Comparison of ENCODE assay signal across 15 cellular contexts in the genomic region with DNA sequence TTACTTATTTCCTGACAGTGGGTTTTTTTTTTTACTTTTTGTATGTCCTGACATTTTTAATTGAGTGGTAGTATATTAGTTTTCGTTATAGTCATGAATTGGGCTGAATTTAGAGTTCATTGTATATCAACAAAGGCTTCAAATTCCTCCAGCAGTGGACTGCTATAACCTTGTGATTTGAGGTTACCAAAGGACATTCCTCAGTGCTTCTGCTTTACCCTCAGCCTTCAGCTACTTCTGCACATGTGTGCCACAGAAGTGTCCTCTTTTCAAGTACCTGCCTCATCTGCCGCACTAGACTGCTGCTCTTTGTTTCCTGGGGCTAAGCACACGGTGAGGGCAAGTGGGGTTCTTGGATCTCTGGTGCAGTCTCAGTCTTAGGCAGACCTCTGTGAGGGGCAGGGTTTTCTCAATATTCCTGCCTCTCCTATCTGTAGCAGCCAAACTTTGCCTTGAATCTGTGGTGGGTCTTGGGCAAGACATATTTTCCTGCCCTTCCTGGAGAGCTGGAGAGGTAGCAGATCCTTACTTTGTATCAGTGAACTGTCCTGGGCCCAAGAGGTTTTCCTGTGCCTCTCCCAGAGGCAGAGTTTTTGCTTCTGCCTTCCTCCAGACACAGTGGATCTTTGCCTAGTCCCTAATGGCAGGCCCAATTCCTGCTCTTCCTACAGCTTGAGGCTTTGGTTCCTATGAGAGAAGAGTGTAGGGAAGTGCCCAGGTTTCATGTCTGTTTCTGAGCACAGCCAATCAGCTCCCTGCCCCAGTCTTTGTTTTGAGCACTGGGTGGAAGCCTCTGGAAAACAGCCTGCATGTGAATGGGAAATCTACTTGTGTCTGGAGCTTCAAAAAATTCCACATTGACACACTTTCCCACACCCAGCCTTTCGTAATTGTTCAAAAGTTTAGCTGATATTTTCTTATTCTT. TPM values are rescaled to one million over a fixed set of nuclear protein-coding genes. Genes with fewer than 3 reads are reported as not detected.
DNase-seq lines count a peak whose midpoint lies in the region; ATAC-seq, FAIRE-seq and TF ChIP-seq lines count a peak whose summit lies in the region.
"Had no signal": no experiment of that assay in that cellular context is flagged by ENCODE, and none has a peak within 500 bp of the region (broad histone marks: within the 10 kb centered on the region; RNA-seq: fewer than 3 reads in every experiment).

No MANE protein-coding gene starts in this region.

- H3K4me1 ChIP-seq in GM12878 (ENCODE audit: control insufficient read depth, insufficient read depth, low read length) = no peaks in the 10 kb centered on the region
- H3K4me1 ChIP-seq in psoas muscle = peaks cover 40% of the 10 kb centered on the region

- H3K4me3 Mint-ChIP-seq in activated CD4-positive, alpha-beta T cell treated with anti-CD3 and anti-CD28 coated beads, Interleukin-2, amount 10 ng/mL, durations not matched to agents 7 days and 5 days = no peak overlapping the region

- H3K9me3 ChIP-seq in GM12878 (replicated peaks; ENCODE audit: control insufficient read depth, insufficient read depth, low read length) (no peaks in the 10 kb centered on the region), psoas muscle (no peaks in the 10 kb centered on the region)
- H3K9me3 ChIP-seq: BLaER1 treated with 17β-estradiol and CSF1 and Interleukin-3, amounts not matched to agents 10 nM and 100 nM had no signal

- POLR2A ChIA-PET in GM12878 (lab: Charles Lee) = interaction anchor here (1.1 kb wide), 1 partner anchor 8 kb away, joined by 3 read pairs; no protein-coding TSS in a partner anchor
- POLR2A ChIA-PET in activated CD4-positive, alpha-beta T cell treated with anti-CD3 and anti-CD28 coated beads, Interleukin-2, amount 10 ng/mL, durations not matched to agents 7 days and 5 days (lab: Charles Lee) = no interaction called here

- 82% methylated on average over 4 of the region's 4 CpGs for WGBS in GM12878 (ENCODE audit: insufficient coverage, insufficient replicate concordance, low lambda C conversion rate, missing lambda C conversion rate)
- WGBS in psoas muscle, 3 donors = 66 to 73% (median 71%) methylated on average over 4 of the region's 4 CpGs

- H3K4me2 ChIP-seq in GM12878 (ENCODE audit: control insufficient read depth, insufficient read depth) = no peak overlapping the region
- H3K4me2 ChIP-seq: PC-9 had no signal

- CTCF ChIA-PET in GM12878 (lab: Yijun Ruan, JAX) = interaction anchor here (0.5 to 1.9 kb wide), 3 partner anchors 19 to 52 kb away, joined by 3 to 6 read pairs (median 4); no protein-coding TSS in a partner anchor
- CTCF ChIA-PET in activated CD4-positive, alpha-beta T cell treated with anti-CD3 and anti-CD28 coated beads, Interleukin-2, amount 10 ng/mL, durations not matched to agents 7 days and 5 days (lab: Charles Lee) = interaction anchor here (1.5 kb wide), 1 partner anchor 15 kb away, joined by 4 read pairs; no protein-coding TSS in a partner anchor

- H3K79me2 ChIP-seq in GM12878 (ENCODE audit: control insufficient read depth, insufficient read depth, low read length) = no peaks in the 10 kb centered on the region

- in situ Hi-C loops in GM12878 (cut with MboI) = no loop called here

- no peaks in the 10 kb centered on the region for H3K36me3 Mint-ChIP-seq in activated CD4-positive, alpha-beta T cell treated with anti-CD3 and anti-CD28 coated beads, Interleukin-2, amount 10 ng/mL, durations not matched to agents 7 days and 5 days (ENCODE audit: low read depth)

- H3K4me1 Mint-ChIP-seq in activated CD4-positive, alpha-beta T cell treated with anti-CD3 and anti-CD28 coated beads, Interleukin-2, amount 10 ng/mL, durations not matched to agents 7 days and 5 days = no peaks in the 10 kb centered on the region

- H3K27ac ChIP-seq in GM12878 (ENCODE audit: control insufficient read depth, insufficient read depth) (no peak overlapping the region), psoas muscle (peak overlapping the region; percentile 57)
- H3K27ac ChIP-seq: PC-9 had no signal

- no peaks in the 10 kb centered on the region for H3K27me3 ChIP-seq in GM12878 (replicated peaks in 1 of 2; ENCODE audit: control insufficient read depth in 2 of 2, insufficient read depth in 2 of 2, low read length in 1 of 2)
- H3K27me3 ChIP-seq in psoas muscle (ENCODE audit: insufficient read depth in 3 of 3, low read length in 2 of 3) = no peaks in the 10 kb centered on the region
- H3K27me3 ChIP-seq: BLaER1 treated with 17β-estradiol and CSF1 and Interleukin-3, amounts not matched to agents 10 nM and 100 nM had no signal

- RAD21 ChIA-PET in GM12878 (lab: Charles Lee; ENCODE audit: unreplicated experiment) = no interaction called here

- H3K36me3 ChIP-seq in GM12878 (ENCODE audit: control insufficient read depth in 2 of 2, insufficient read depth in 2 of 2, low read length in 1 of 2) (no peaks in the 10 kb centered on the region; a peak in 1 of 4 replicates), psoas muscle (ENCODE audit: insufficient read depth in 1 of 2, low read depth in 1 of 2) (peaks cover 0 to 3% of the 10 kb centered on the region in 2 donors)

- SMC1A ChIA-PET in GM12878 (lab: Charles Lee; ENCODE audit: uncharacterized antibody, unreplicated experiment) = no interaction called here

- intact Hi-C loops in GM12878 (cut with micrococcal nuclease; ENCODE audit: unreplicated experiment) = no loop called here
- intact Hi-C loops in left ventricle myocardium superior (cut with micrococcal nuclease) = no loop called here
- intact Hi-C loops in psoas muscle (cut with DNase I) = loop anchor here in 1 of 2 donors (5.0 kb wide), 1 partner anchor 37 kb away; a partner anchor contains a TSS

- TF ChIP-seq RAD21 in GM12878 (IDR thresholded peaks at IDR 0.05; ENCODE audit: insufficient read depth, low read depth, low read length) = no peak

- TF ChIP-seq POLR2A in GM12878 (IDR thresholded peaks at IDR 0.05; ENCODE audit: low read depth, low read length) = no peak

- no peak overlapping the region for H3K9ac ChIP-seq in GM12878 (ENCODE audit: control insufficient read depth, insufficient read depth, low read length)
- H3K9ac ChIP-seq: BLaER1 treated with 17β-estradiol and CSF1 and Interleukin-3, amounts not matched to agents 10 nM and 100 nM had no signal

- DNase-seq in NCI-H524 (lab: John Stamatoyannopoulos, UW) (peak; percentile 23 to 49), NCI-H524 treated with DMSO at 0.1 percent for 48 hours (lab: John Stamatoyannopoulos, UW) (no peak), GM12878 (ENCODE audit: low read depth, low spot score) (no peak), left ventricle myocardium superior (no peak), psoas muscle (no peak)
- no peak for DNase-seq in activated CD4-positive, alpha-beta T cell treated with anti-CD3 and anti-CD28 coated beads, Interleukin-2, amount 10 ng/mL, durations not matched to agents 7 days and 5 days
- DNase-seq in activated naive CD4-positive, alpha-beta T cell treated with Interleukin-2 at 50 U/mL for 16 hours = no peak
- DNase-seq: DMS 273 treated with DMSO at 0.1 percent for 48 hours, H7, NCI-H146, NCI-H2081 treated with DMSO at 0.1 percent for 48 hours, NCI-H748 treated with DMSO at 0.1 percent for 48 hours, PC-9 had no signal

- FAIRE-seq in GM12878 (lab: Jason Lieb, UNC) = peak; percentile 38

- H3K4me3 ChIP-seq in GM12878 = no peak overlapping the region
- no peak overlapping the region for H3K4me3 ChIP-seq in psoas muscle
- H3K4me3 ChIP-seq: BLaER1 treated with 17β-estradiol and CSF1 and Interleukin-3, amounts not matched to agents 10 nM and 100 nM; PC-9 had no signal

- no peaks in the 10 kb centered on the region for H4K20me1 ChIP-seq in GM12878 (ENCODE audit: control insufficient read depth, insufficient read depth)

- no peak for ATAC-seq in GM12878
- peak; percentile 45 for ATAC-seq in left ventricle myocardium superior
- ATAC-seq in psoas muscle = no peak
- no peak for ATAC-seq in HG02588 (IDR thresholded peaks at IDR 0.05; ENCODE audit: unreplicated experiment)

- no peak for TF ChIP-seq EP300 in GM12878 (IDR thresholded peaks at IDR 0.05; ENCODE audit: borderline replicate concordance in 1 of 2, control insufficient read depth in 1 of 2, low read depth in 2 of 2, low read length in 2 of 2)

- no peak for TF ChIP-seq CTCF in GM12878 (IDR thresholded peaks at IDR 0.05 in 2 of 3, conservative IDR thresholded peaks at IDR 0.05 in 1 of 3; ENCODE audit: control insufficient read depth in 2 of 3, extremely low read depth in 1 of 3, insufficient read depth in 1 of 3, low read depth in 3 of 3, low read length in 3 of 3)
- no peak for TF ChIP-seq CTCF in psoas muscle (IDR thresholded peaks at IDR 0.05)

- H2AFZ ChIP-seq in GM12878 (ENCODE audit: control insufficient read depth, low read depth, low read length) = no peak overlapping the region
- H2AFZ ChIP-seq: PC-9 had no signal

- no peaks in the 10 kb centered on the region for H3K27me3 Mint-ChIP-seq in activated CD4-positive, alpha-beta T cell treated with anti-CD3 and anti-CD28 coated beads, Interleukin-2, amount 10 ng/mL, durations not matched to agents 7 days and 5 days

- no peaks in the 10 kb centered on the region for H3K9me3 Mint-ChIP-seq in activated CD4-positive, alpha-beta T cell treated with anti-CD3 and anti-CD28 coated beads, Interleukin-2, amount 10 ng/mL, durations not matched to agents 7 days and 5 days

- H3K27ac Mint-ChIP-seq in activated CD4-positive, alpha-beta T cell treated with anti-CD3 and anti-CD28 coated beads, Interleukin-2, amount 10 ng/mL, durations not matched to agents 7 days and 5 days = no peak overlapping the region

- BruUV-seq in GM12878 (replicated peaks; lab: Mats Ljungman, UMichigan) = no TSS peak

RNA-seq across cellular contexts. Expression of a gene that starts 39.0 kb away (rescaled TPM):
- total RNA-seq in GM12878 (2013; cell fraction: nucleolus; rRNA removed) = 2.0 and 2.9 TPM in 2 replicates
- total RNA-seq in GM12878 (2014; rRNA removed) (1.7 and 1.9 TPM in 2 replicates), GM12878 (2014; rRNA removed; fragmentation: Illumina TruSeq; extraction: Trizol) (1.1 and 1.5 TPM in 2 replicates), GM12878 (2021) (1.7 and 1.8 TPM in 2 replicates), left ventricle myocardium superior (23.3 TPM), psoas muscle (10 to 100 TPM; 46.6 to 94.4 (median 58.4) TPM)
- 0.67 TPM for polyA plus RNA-seq in GM12878 (2011; ENCODE audit: low read depth)
- polyA plus RNA-seq in GM12878 (2011; rRNA removed) (5.4 and 5.8 TPM in 2 replicates), GM12878 (2014; fragmentation: Illumina TruSeq; extraction: Trizol) (1.2 and 1.8 TPM in 2 replicates), GM12878 (2014; fragmentation: Nextera tagmentation; extraction: Ambion mirVana) (under 1 TPM; 0.48 to 0.58 TPM), GM12878 (2014; rRNA removed) (1.5 and 2.5 TPM in 2 replicates), GM12878 (2016; fragmentation: Nextera tagmentation; extraction: Ambion mirVana) (1 to 10 TPM; 3.0 to 3.2 TPM), psoas muscle (10 to 100 TPM; 14.5 to 42.6 (median 21.1) TPM)
- 3.4 and 4.1 TPM in 2 replicates for polyA plus RNA-seq in GM12878 (2011; cell fraction: cytosol; rRNA removed)
- polyA plus RNA-seq in GM12878 (2011; cell fraction: nucleus; rRNA removed) = 19.7 and 21.9 TPM in 2 replicates
- polyA plus RNA-seq in GM12878 (2012) = 0.93 and 0.96 TPM in 2 replicates
- polyA minus RNA-seq in GM12878 (2011; rRNA and poly(A)+ RNA removed) = 5.4 and 5.6 TPM in 2 replicates
- polyA minus RNA-seq in GM12878 (2011; cell fraction: cytosol; rRNA and poly(A)+ RNA removed) = 1.7 and 2.2 TPM in 2 replicates
- polyA minus RNA-seq in GM12878 (2011; cell fraction: nucleus; rRNA and poly(A)+ RNA removed) = 5.4 and 7.4 TPM in 2 replicates
- total RNA-seq in activated CD4-positive, alpha-beta T cell treated with anti-CD3 and anti-CD28 coated beads, Interleukin-2, amount 10 ng/mL, durations not matched to agents 7 days and 5 days = 10 to 100 TPM; 10.7 to 12.1 TPM

Comparison
In these comparisons a context has a peak if more than half of its experiments do, and no peak if none do; other contexts are left out.
1. DNase-seq: peak in NCI-H524 (2 of 2); none in NCI-H524 treated with DMSO at 0.1 percent for 48 hours (single experiment), GM12878 (single experiment), left ventricle myocardium superior (single experiment), psoas muscle (0 of 2), activated CD4-positive, alpha-beta T cell treated with anti-CD3 and anti-CD28 coated beads, Interleukin-2, amount 10 ng/mL, durations not matched to agents 7 days and 5 days (single experiment) and activated naive CD4-positive, alpha-beta T cell treated with Interleukin-2 at 50 U/mL for 16 hours (single experiment).